ENCODE assay signal across 1 cellular context in the genomic region with DNA sequence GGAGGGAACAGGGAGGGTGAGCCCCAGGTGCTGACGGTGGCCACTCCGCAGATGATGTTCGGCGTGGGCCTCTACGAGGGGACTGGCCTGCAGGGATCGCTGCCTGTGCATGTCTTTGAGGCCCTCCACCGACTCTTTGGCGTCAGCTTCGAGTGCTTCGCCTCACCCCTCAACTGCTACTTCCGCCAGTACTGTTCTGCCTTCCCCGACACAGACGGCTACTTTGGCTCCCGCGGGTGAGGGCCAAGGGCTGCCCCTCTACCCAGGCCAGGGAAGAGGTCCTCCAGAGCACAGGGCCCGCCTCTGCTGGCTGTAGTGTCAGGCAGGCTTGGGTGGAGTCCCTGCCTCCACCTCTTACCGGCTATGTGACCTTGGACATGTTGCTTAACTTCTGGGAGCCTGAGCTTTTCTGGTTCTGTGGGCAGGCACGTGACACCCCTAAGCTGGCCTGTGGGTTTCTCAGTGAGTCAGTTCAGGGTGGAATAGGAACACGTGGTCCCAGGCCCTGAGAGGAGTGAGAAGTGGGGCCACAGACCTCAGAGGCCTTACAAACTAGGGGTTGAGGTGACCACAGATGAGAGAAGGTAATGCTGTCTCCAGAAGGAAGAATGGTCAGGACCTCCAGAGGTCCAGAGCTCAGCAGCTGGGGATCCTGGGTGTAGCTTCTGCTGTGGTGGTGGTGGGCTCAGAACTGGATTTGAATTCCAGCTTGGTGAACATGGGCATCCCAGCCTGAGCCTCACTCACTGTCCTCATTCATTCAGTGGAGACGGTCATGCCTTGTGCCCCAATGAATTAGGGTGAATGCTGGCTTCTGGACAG.
TF ChIP-seq lines count a peak whose summit lies in the region.

No MANE protein-coding gene starts in this region.

TF ChIP-seq in H1, 55 proteins besides CTCF, POLR2A, EP300 and RAD21:
- TF ChIP-seq FOSL1 (IDR thresholded peaks at IDR 0.05; ENCODE audit: insufficient read depth, low read depth, low read length) (no peak), POLR2AphosphoS5 (IDR thresholded peaks at IDR 0.05; ENCODE audit: low read depth, low read length) (0 out of 2 replicates have a peak, but pooled peaks have one; percentile 13)
